ENCODE assay signal across 22 cellular contexts in genomic region chr4:110007217-110007616, GRCh38.
"Had no signal": no experiment of that assay in that cellular context is flagged by ENCODE, and none has a peak within 500 bp of the region (broad histone marks: within the 10 kb centered on the region; RNA-seq: fewer than 3 reads in every experiment).

No MANE protein-coding gene starts in this region.

- H3K9me3 ChIP-seq: heart left ventricle, spleen, testis, tibial nerve, upper lobe of right lung, vagina had no signal

- H3K4me3 ChIP-seq: dorsolateral prefrontal cortex, heart left ventricle, spleen, testis, tibial nerve, upper lobe of right lung, vagina had no signal

- DNase-seq: cortex of kidney; dorsolateral prefrontal cortex; effector CD8-positive, alpha-beta T cell; foreskin melanocyte; heart left ventricle; hippocampal formation; islet precursor cell; left cardiac atrium; left ventricle myocardium superior; mesendoderm; naive thymus-derived CD8-positive, alpha-beta T cell; posterior cingulate gyrus; right cardiac atrium; spleen; stimulated activated CD4-positive, alpha-beta T cell treated with anti-CD3 and anti-CD28 coated beads, Interleukin-2, amount 100 ng/mL, for 24 hours; stimulated activated CD4-positive, alpha-beta T cell treated with anti-CD3 and anti-CD28 coated beads, Interleukin-4, amount 100 ng/mL, for 4 hours; stimulated activated naive B cell treated with anti-CD40 and anti-IgM and Interleukin-4, amounts not matched to agents 10 μg/mL and 1 μg/mL and 100 μg/mL, for 72 hours; stimulated activated naive CD8-positive, alpha-beta T cell treated with anti-CD3 and anti-CD28 coated beads, Interleukin-15, amount 100 ng/mL, for 72 hours; testis; upper lobe of right lung had no signal

- H3K36me3 ChIP-seq: heart left ventricle, spleen, tibial nerve, upper lobe of right lung, vagina had no signal

- H3K27ac ChIP-seq: dorsolateral prefrontal cortex, heart left ventricle, spleen, testis, tibial nerve, upper lobe of right lung, vagina had no signal

- H3K27me3 ChIP-seq: testis, tibial nerve, upper lobe of right lung, vagina had no signal

- H3K4me1 ChIP-seq: spleen, testis, tibial nerve, upper lobe of right lung, vagina had no signal
